In the genomic region with DNA sequence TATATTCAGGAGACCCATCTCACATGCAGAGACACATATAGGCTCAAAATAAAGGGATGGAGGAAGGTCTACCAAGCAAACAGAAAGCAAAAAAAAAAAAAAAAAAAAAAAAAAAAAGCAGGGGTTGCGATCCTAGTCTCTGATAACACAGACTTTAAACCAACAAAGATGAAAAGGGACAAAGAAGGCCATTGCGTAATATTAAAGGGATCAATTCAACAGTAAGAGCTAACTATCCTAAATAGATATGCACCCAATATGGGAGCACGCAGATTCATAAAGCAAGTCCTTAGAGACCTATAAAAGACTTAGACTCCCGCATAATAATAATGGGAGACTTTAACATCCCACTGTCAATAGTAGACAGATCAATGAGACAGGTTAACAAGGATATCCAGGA, we compare ENCODE assay signal across 13 cellular contexts. TPM values are rescaled to one million over a fixed set of nuclear protein-coding genes. Genes with fewer than 3 reads are reported as not detected.
"Had no signal": no experiment of that assay in that cellular context is flagged by ENCODE, and none has a peak within 500 bp of the region (broad histone marks: within the 10 kb centered on the region; RNA-seq: fewer than 3 reads in every experiment).

No MANE protein-coding gene starts in this region.

RNA-seq across cellular contexts. Expression of a gene that starts 13.7 kb away (rescaled TPM):
- total RNA-seq: activated B cell treated with CpG ODN at 0.5 μM for 24 hours; activated CD4-positive, alpha-beta memory T cell treated with anti-CD3 and anti-CD28 coated beads for 36 hours; activated CD4-positive, alpha-beta memory T cell treated with anti-CD3 and anti-CD28 coated beads, Interleukin-2, amount 10 ng/mL, durations not matched to agents 7 days and 5 days; activated CD4-positive, alpha-beta T cell treated with anti-CD3 and anti-CD28 coated beads for 36 hours; activated CD4-positive, alpha-beta T cell treated with anti-CD3 and anti-CD28 coated beads, Interleukin-2, amount 10 ng/mL, durations not matched to agents 24 days and 14 days; activated CD4-positive, alpha-beta T cell treated with anti-CD3 and anti-CD28 coated beads, Interleukin-2, amount 10 ng/mL, durations not matched to agents 7 days and 5 days; activated CD8-positive, alpha-beta memory T cell treated with anti-CD3 and anti-CD28 coated beads for 36 hours; activated CD8-positive, alpha-beta memory T cell treated with anti-CD3 and anti-CD28 coated beads, Interleukin-2, amount 10 ng/mL, durations not matched to agents 7 days and 5 days; activated CD8-positive, alpha-beta T cell treated with anti-CD3 and anti-CD28 coated beads for 36 hours; activated CD8-positive, alpha-beta T cell treated with anti-CD3 and anti-CD28 coated beads, Interleukin-2, amount 10 ng/mL, durations not matched to agents 7 days and 5 days; T-helper 17 cell; T-helper 2 cell treated with Interferon-gamma antibody and Interleukin-4, amounts not matched to agents 100 ng/mL and 5 ng/mL, for 36 hours; WTC11 had no signal

RNA-seq across cellular contexts. Expression of a gene that starts 41.1 kb away (rescaled TPM):
- total RNA-seq: activated B cell treated with CpG ODN at 0.5 μM for 24 hours; activated CD4-positive, alpha-beta memory T cell treated with anti-CD3 and anti-CD28 coated beads for 36 hours; activated CD4-positive, alpha-beta memory T cell treated with anti-CD3 and anti-CD28 coated beads, Interleukin-2, amount 10 ng/mL, durations not matched to agents 7 days and 5 days; activated CD4-positive, alpha-beta T cell treated with anti-CD3 and anti-CD28 coated beads, Interleukin-2, amount 10 ng/mL, durations not matched to agents 24 days and 14 days; activated CD4-positive, alpha-beta T cell treated with anti-CD3 and anti-CD28 coated beads, Interleukin-2, amount 10 ng/mL, durations not matched to agents 7 days and 5 days; activated CD8-positive, alpha-beta memory T cell treated with anti-CD3 and anti-CD28 coated beads for 36 hours; activated CD8-positive, alpha-beta memory T cell treated with anti-CD3 and anti-CD28 coated beads, Interleukin-2, amount 10 ng/mL, durations not matched to agents 7 days and 5 days; activated CD8-positive, alpha-beta T cell treated with anti-CD3 and anti-CD28 coated beads for 36 hours; activated CD8-positive, alpha-beta T cell treated with anti-CD3 and anti-CD28 coated beads, Interleukin-2, amount 10 ng/mL, durations not matched to agents 7 days and 5 days; T-helper 17 cell; T-helper 2 cell treated with Interferon-gamma antibody and Interleukin-4, amounts not matched to agents 100 ng/mL and 5 ng/mL, for 36 hours had no signal
